In the genomic region with DNA sequence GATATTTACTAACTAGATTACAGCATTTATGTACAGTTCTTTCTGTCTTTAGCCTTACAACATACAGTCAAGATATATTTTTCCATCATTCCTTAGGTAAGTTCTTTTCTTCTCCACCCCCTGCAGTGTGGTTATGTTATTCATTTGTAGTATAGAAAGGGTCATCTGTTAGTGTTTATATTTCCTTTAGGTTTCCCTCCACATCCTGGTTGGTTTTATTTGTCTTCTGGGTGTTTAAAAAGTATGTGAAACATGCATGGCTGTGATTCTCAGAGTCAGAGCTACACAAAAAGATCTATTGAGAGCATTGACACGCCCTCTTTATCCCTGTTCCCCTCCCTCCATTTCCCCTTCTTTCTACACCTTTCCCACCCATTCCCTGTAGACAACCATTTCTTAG, we compare ENCODE assay signal across 19 cellular contexts. TPM values are rescaled to one million over a fixed set of nuclear protein-coding genes. Genes with fewer than 3 reads are reported as not detected.
A peak's percentile ranks its signal among the peaks of the same experiment; 100 is the strongest.
DNase-seq lines count a peak whose midpoint lies in the region; TF ChIP-seq lines count a peak whose summit lies in the region.
"Had no signal": no experiment of that assay in that cellular context is flagged by ENCODE, and none has a peak within 500 bp of the region (broad histone marks: within the 10 kb centered on the region; RNA-seq: fewer than 3 reads in every experiment).

No MANE protein-coding gene starts in this region.

- H3K4me1 ChIP-seq in ectodermal cell (ENCODE audit: control insufficient read depth, insufficient read depth, low read length) (no peaks in the 10 kb centered on the region), smooth muscle cell (ENCODE audit: low read depth) (peaks cover 7% of the 10 kb centered on the region)
- H3K4me1 ChIP-seq: BE2C had no signal

- peaks cover 3% of the 10 kb centered on the region for H3K79me2 ChIP-seq in smooth muscle cell (ENCODE audit: low read depth)

- no peak overlapping the region for H2AFZ ChIP-seq in smooth muscle cell (ENCODE audit: low read depth)

- WGBS in ectodermal cell, 2 experiments = 92 to 95% methylated on average over 1 of the region's 1 CpG
- WGBS in smooth muscle cell (ENCODE audit: low lambda C conversion rate) = 73% methylated on average over 1 of the region's 1 CpG

- H3K36me3 ChIP-seq in ectodermal cell (ENCODE audit: control insufficient read depth, insufficient read depth, low read length) (no peaks in the 10 kb centered on the region), smooth muscle cell (ENCODE audit: low read depth) (no peaks in the 10 kb centered on the region)
- H3K36me3 ChIP-seq: pancreas had no signal

- H3F3A ChIP-seq in smooth muscle cell (ENCODE audit: low read depth) = peaks cover 6% of the 10 kb centered on the region

- DNase-seq in NCI-H748 (lab: John Stamatoyannopoulos, UW; ENCODE audit: unreplicated experiment) (peak; percentile 21), NCI-H748 treated with DMSO at 0.1 percent for 48 hours (lab: John Stamatoyannopoulos, UW) (no peak), RPMI7951 (ENCODE audit: low read depth) (peak; percentile 35), smooth muscle cell (lab: John Stamatoyannopoulos, UW; ENCODE audit: unreplicated experiment) (no peak), NCI-H82 (lab: John Stamatoyannopoulos, UW) (no peak), GM03348 (ENCODE audit: low spot score) (no peak), superior temporal gyrus (ENCODE audit: extremely low spot score) (no peak)
- DNase-seq: activated naive CD4-positive, alpha-beta T cell treated with anti-CD3 and anti-CD28 coated beads for 36 hours; activated T-cell treated with anti-CD3 and anti-CD28 coated beads, Interleukin-2, amount 50 U/mL, for 1 hour; BE2C; hippocampal formation; NCI-H1092; NCI-H2029; pancreas; stimulated activated CD4-positive, alpha-beta T cell treated with anti-CD3 and anti-CD28 coated beads, Interleukin-1b, Interleukin-23, amount 100 ng/mL, for 48 hours had no signal

- H4K20me1 ChIP-seq in smooth muscle cell (ENCODE audit: low read depth) = peaks cover 48% of the 10 kb centered on the region

- H3K27me3 ChIP-seq in ectodermal cell (ENCODE audit: control insufficient read depth, insufficient read depth, low read length, poor library complexity, severe bottlenecking) (no peaks in the 10 kb centered on the region), smooth muscle cell (ENCODE audit: low read depth) (no peaks in the 10 kb centered on the region)
- H3K27me3 ChIP-seq: BE2C, pancreas had no signal

- peak overlapping the region; percentile 36 for H3K27ac ChIP-seq in ectodermal cell (ENCODE audit: insufficient read depth, low read depth, low read length, poor library complexity, severe bottlenecking)
- H3K27ac ChIP-seq in smooth muscle cell (ENCODE audit: low read depth) = no peak overlapping the region
- H3K27ac ChIP-seq: 22Rv1, KMS-11, pancreas had no signal

- no peak for TF ChIP-seq CTCF in smooth muscle cell (IDR thresholded peaks at IDR 0.05; ENCODE audit: borderline replicate concordance, insufficient read depth, poor library complexity, severe bottlenecking)

- H3K4me3 ChIP-seq in ectodermal cell (ENCODE audit: insufficient read depth, low read depth, low read length) = no peak overlapping the region
- H3K4me3 ChIP-seq in smooth muscle cell = no peak overlapping the region
- H3K4me3 ChIP-seq: lung, pancreas had no signal

- no peaks in the 10 kb centered on the region for H3K9me3 ChIP-seq in ectodermal cell (ENCODE audit: control insufficient read depth, low read length)
- no peaks in the 10 kb centered on the region for H3K9me3 ChIP-seq in smooth muscle cell (replicated peaks; ENCODE audit: low read depth)
- H3K9me3 ChIP-seq: BE2C, pancreas had no signal

- no peak overlapping the region for H3K9ac ChIP-seq in smooth muscle cell (ENCODE audit: low read depth)
- H3K9ac ChIP-seq: KMS-11 had no signal

- H3K4me2 ChIP-seq in smooth muscle cell = peak overlapping the region; percentile 4
- H3K4me2 ChIP-seq: KMS-11 had no signal

RNA-seq across cellular contexts. Expression of a gene that starts 20.1 kb away (rescaled TPM):
- total RNA-seq in RPMI7951 (2014; rRNA removed; shearing (Covaris generic)) = 13.4 and 14.5 TPM in 2 replicates
- polyA plus RNA-seq in ectodermal cell (2013, experiment 1 of 4) = 19.6 TPM
- 23.0 TPM for polyA plus RNA-seq in ectodermal cell (2013, experiment 2 of 4)
- polyA plus RNA-seq in ectodermal cell (2013, experiment 3 of 4) = 19.6 TPM
- polyA plus RNA-seq in ectodermal cell (2013, experiment 4 of 4) = 19.6 TPM
- 9.5 and 10.7 TPM in 2 replicates for total RNA-seq in smooth muscle cell
- 4.1 and 4.5 TPM in 2 replicates for polyA plus RNA-seq in smooth muscle cell

RNA-seq across cellular contexts. Expression of a gene that starts 56.1 kb away (rescaled TPM):
- 125 and 148 TPM in 2 replicates for total RNA-seq in RPMI7951 (2014; rRNA removed; shearing (Covaris generic))
- 33.5 TPM for polyA plus RNA-seq in ectodermal cell (2013, experiment 1 of 4)
- polyA plus RNA-seq in ectodermal cell (2013, experiment 2 of 4) = 28.4 TPM
- polyA plus RNA-seq in ectodermal cell (2013, experiment 3 of 4) = 35.6 TPM
- 32.3 TPM for polyA plus RNA-seq in ectodermal cell (2013, experiment 4 of 4)
- total RNA-seq in smooth muscle cell = 4.8 and 10.7 TPM in 2 replicates
- polyA plus RNA-seq in smooth muscle cell = 3.4 and 5.7 TPM in 2 replicates

Comparison
In these comparisons a context has a peak if more than half of its experiments do, and no peak if none do; other contexts are left out.
1. DNase-seq: peak in NCI-H748 (single experiment) and RPMI7951 (single experiment); none in NCI-H748 treated with DMSO at 0.1 percent for 48 hours (single experiment), smooth muscle cell (single experiment), NCI-H82 (single experiment), GM03348 (single experiment) and superior temporal gyrus (single experiment).
2. RNA of a gene that starts 56.1 kb away (total RNA-seq): 125 to 148 TPM in RPMI7951; 4.8 to 10.7 TPM in smooth muscle cell; every median in the first group is over 10 times any median in the second.